In the genomic region with DNA sequence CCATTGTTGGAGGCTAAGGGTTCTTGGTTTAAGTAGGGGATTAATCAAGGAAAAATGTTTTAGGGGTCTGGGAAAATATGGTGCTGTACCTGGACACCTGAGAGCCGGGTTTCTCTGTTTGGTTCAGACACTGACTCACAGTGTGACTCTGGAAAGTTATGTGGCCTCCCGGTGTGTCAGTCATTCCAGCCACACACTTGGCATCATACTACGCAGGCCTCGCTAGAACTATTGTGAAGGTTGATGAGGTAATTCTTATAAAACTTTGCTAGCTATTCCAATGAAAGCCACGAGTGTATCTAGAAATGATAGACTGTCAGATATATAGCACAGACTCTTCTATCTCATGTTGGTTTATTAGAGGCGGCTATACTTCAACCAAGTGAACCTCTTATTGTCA, we compare ENCODE assay signal across 17 cellular contexts. TPM values are rescaled to one million over a fixed set of nuclear protein-coding genes. Genes with fewer than 3 reads are reported as not detected.
DNase-seq lines count a peak whose midpoint lies in the region; FAIRE-seq and TF ChIP-seq lines count a peak whose summit lies in the region.
"Had no signal": no experiment of that assay in that cellular context is flagged by ENCODE, and none has a peak within 500 bp of the region (broad histone marks: within the 10 kb centered on the region; RNA-seq: fewer than 3 reads in every experiment).

No MANE protein-coding gene starts in this region.

- FAIRE-seq in RCC 7860 (lab: Jason Lieb, UNC) (no peak), bronchial epithelial cell (lab: Jason Lieb, UNC) (no peak)
- FAIRE-seq: G401.6 had no signal

- H3K36me3 ChIP-seq in bronchial epithelial cell (ENCODE audit: control insufficient read depth, insufficient read depth, low read length) = no peaks in the 10 kb centered on the region
- H3K36me3 ChIP-seq: stomach had no signal

- no peak for TF ChIP-seq CTCF in bronchial epithelial cell (IDR thresholded peaks at IDR 0.05; ENCODE audit: insufficient read depth, low read length, severe bottlenecking)

- no peak overlapping the region for H3K4me3 ChIP-seq in bronchial epithelial cell (ENCODE audit: low read depth, low read length)
- H3K4me3 ChIP-seq: skin epidermis, stomach had no signal

- H3K27me3 ChIP-seq in bronchial epithelial cell (ENCODE audit: control insufficient read depth, insufficient read depth, low read length) = no peaks in the 10 kb centered on the region

- DNase-seq in activated naive CD4-positive, alpha-beta T cell treated with Interleukin-2 at 50 U/mL for 16 hours = peak; percentile 13
- DNase-seq in activated naive CD4-positive, alpha-beta T cell treated with anti-CD3 and anti-CD28 coated beads, Interleukin-2, amount 50 U/mL, for 16 hours = no peak
- DNase-seq in RCC 7860 (ENCODE audit: low spot score) (peak; percentile 20), bronchial epithelial cell (ENCODE audit: low read depth) (peak; percentile 64), anterior cingulate cortex (lab: John Stamatoyannopoulos, UW) (no peak), 8988T (no peak)
- peak; percentile 62 for DNase-seq in stimulated activated CD8-positive, alpha-beta memory T cell treated with anti-CD3 and anti-CD28 coated beads, Interleukin-4, amount 100 ng/mL, for 48 hours
- no peak for DNase-seq in effector CD4-positive, alpha-beta T cell
- DNase-seq: CD4-positive, alpha-beta memory T cell; immature natural killer cell; NCI-H1417 treated with DMSO at 0.1 percent for 48 hours; NCI-H2107; NCI-H510A; SK-N-SH; stomach had no signal

RNA-seq across cellular contexts. Expression of gene CAMSAP2, which starts 4.8 kb away (rescaled TPM):
- total RNA-seq in bronchial epithelial cell = 75.0 and 96.9 TPM in 2 replicates

Comparison
In these comparisons a context has a peak if more than half of its experiments do, and no peak if none do; other contexts are left out.
1. DNase-seq: peak in activated naive CD4-positive, alpha-beta T cell treated with Interleukin-2 at 50 U/mL for 16 hours (single experiment), RCC 7860 (single experiment), bronchial epithelial cell (single experiment) and stimulated activated CD8-positive, alpha-beta memory T cell treated with anti-CD3 and anti-CD28 coated beads, Interleukin-4, amount 100 ng/mL, for 48 hours (single experiment); none in activated naive CD4-positive, alpha-beta T cell treated with anti-CD3 and anti-CD28 coated beads, Interleukin-2, amount 50 U/mL, for 16 hours (single experiment), anterior cingulate cortex (0 of 58), 8988T (single experiment) and effector CD4-positive, alpha-beta T cell (single experiment).